In the genomic region with DNA sequence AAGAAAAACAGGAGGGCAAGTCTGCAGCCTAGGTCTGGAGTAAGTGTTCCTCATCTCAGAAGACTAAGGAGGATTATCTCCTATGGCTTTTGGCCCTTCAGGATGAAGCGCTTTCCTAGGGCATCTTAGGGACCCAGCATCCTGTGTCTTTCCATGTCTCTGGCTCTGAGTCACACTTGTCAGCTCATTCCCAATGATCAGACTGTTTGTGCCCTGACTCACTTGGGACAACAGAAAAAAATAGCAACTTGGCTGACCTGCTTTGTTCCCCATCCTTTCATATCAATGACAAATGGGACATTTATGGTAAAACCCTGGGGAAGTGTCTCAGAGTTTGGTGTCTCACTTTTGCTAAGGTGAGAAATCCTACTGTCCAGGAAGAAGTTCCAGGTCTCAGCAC, we compare ENCODE assay signal across 13 cellular contexts.
DNase-seq lines count a peak whose midpoint lies in the region; ATAC-seq and TF ChIP-seq lines count a peak whose summit lies in the region.
"Had no signal": no experiment of that assay in that cellular context is flagged by ENCODE, and none has a peak within 500 bp of the region (broad histone marks: within the 10 kb centered on the region; RNA-seq: fewer than 3 reads in every experiment).

No MANE protein-coding gene starts in this region.

- ATAC-seq in left ventricle myocardium superior (peak; percentile 25), HG03432 (IDR thresholded peaks at IDR 0.05; ENCODE audit: unreplicated experiment) (no peak), lower lobe of right lung (no peak)

- H3K9me3 ChIP-seq in left ventricle myocardium inferior (replicated peaks) (no peaks in the 10 kb centered on the region), lower lobe of right lung (no peaks in the 10 kb centered on the region)
- H3K9me3 ChIP-seq: MG63, SJCRH30 had no signal

- no peak overlapping the region for H3K4me3 ChIP-seq in left ventricle myocardium inferior
- no peak overlapping the region for H3K4me3 ChIP-seq in lower lobe of right lung
- H3K4me3 ChIP-seq: lung, MG63, SJCRH30 had no signal

- H3K27ac ChIP-seq in left ventricle myocardium inferior (replicated peaks) (no peak overlapping the region), lower lobe of right lung (no peak overlapping the region)
- H3K27ac ChIP-seq: SJCRH30, VCaP had no signal

- intact Hi-C loops in left ventricle myocardium superior (cut with micrococcal nuclease): no loop called here
- intact Hi-C loops in left ventricle myocardium inferior (cut with micrococcal nuclease): no loop called here
- intact Hi-C loops in lower lobe of right lung (cut with DNase I): no loop called here

- TF ChIP-seq CTCF in left ventricle myocardium inferior (IDR thresholded peaks at IDR 0.05; ENCODE audit: borderline replicate concordance) (no peak), lower lobe of right lung (IDR thresholded peaks at IDR 0.05) (no peak)

- H3K4me1 ChIP-seq in left ventricle myocardium inferior (peaks cover 15% of the 10 kb centered on the region), lower lobe of right lung (no peaks in the 10 kb centered on the region)

- DNase-seq in left ventricle myocardium superior (no peak), left ventricle myocardium inferior (no peak), SW 1271 (lab: John Stamatoyannopoulos, UW) (peak; percentile 78 to 93), glomerular visceral epithelial cell (ENCODE audit: extremely low spot score) (peak; percentile 35), NOMO-1 treated with DMSO at 0.1 percent for 48 hours (lab: John Stamatoyannopoulos, UW; ENCODE audit: unreplicated experiment) (no peak), SIG-M5 (lab: John Stamatoyannopoulos, UW) (no peak), lower lobe of right lung (no peak)
- DNase-seq: activated naive CD4-positive, alpha-beta T cell treated with anti-CD3 and anti-CD28 coated beads for 36 hours; MG63; SJCRH30 had no signal

- no peaks in the 10 kb centered on the region for H3K27me3 ChIP-seq in left ventricle myocardium inferior (ENCODE audit: low read depth)
- no peaks in the 10 kb centered on the region for H3K27me3 ChIP-seq in lower lobe of right lung (ENCODE audit: low read depth)
- H3K27me3 ChIP-seq: MG63, SJCRH30 had no signal

- H3K36me3 ChIP-seq in left ventricle myocardium inferior (no peaks in the 10 kb centered on the region), lower lobe of right lung (no peaks in the 10 kb centered on the region)
- H3K36me3 ChIP-seq: MG63 had no signal

Comparison
In these comparisons a context has a peak if more than half of its experiments do, and no peak if none do; other contexts are left out.
1. DNase-seq: peak in SW 1271 (2 of 2) and glomerular visceral epithelial cell (single experiment); none in left ventricle myocardium superior (single experiment), left ventricle myocardium inferior (single experiment), NOMO-1 treated with DMSO at 0.1 percent for 48 hours (single experiment), SIG-M5 (single experiment) and lower lobe of right lung (single experiment).